Comparison of ENCODE assay signal across 12 cellular contexts in the genomic region with DNA sequence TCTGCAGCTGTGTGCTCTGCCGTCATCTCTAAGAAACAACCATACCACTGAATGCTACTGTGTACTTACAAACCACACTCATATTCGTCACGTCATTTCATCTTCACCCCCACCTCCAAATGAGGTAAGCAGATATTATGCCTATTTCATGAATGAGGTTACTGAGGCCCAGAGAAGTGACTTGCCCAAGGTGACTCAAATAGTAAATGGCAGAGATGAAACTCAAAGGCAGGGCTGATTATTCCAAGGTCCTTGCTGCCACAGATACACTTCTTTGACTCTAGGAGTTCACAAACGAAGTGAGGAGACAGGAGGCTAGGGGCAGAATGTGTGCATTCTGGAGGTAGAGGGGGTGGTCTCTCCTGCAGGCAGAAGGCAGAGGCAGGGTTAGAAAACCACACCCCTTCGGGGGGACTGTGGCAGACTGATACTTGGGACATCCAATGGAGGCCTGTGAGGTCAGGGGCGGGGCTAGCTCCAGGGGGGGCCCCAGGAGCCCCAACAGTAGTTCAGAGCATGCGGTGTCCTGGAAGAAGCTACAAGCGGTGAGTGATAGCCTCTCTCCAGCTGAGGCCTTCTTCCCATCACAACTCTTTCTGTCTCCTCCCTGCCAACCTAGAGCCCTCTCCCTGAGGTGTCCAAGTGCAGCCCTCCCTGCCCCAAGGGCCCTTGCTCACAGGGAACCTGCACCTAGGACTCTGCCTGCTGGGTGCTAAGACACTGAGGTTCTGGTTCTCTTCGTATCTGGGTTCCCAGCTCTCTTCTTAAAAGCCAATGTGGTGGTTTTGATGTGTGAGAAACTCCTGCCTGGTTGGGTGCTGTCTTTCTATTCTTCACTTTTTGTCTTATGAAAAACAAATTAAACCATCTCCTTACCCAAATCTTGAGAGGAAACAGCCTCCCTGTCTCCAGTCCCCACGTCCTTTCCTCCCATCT. TPM values are rescaled to one million over a fixed set of nuclear protein-coding genes. Genes with fewer than 3 reads are reported as not detected.
DNase-seq lines count a peak whose midpoint lies in the region; ATAC-seq and TF ChIP-seq lines count a peak whose summit lies in the region.
"Had no signal": no experiment of that assay in that cellular context is flagged by ENCODE, and none has a peak within 500 bp of the region (broad histone marks: within the 10 kb centered on the region; RNA-seq: fewer than 3 reads in every experiment).

No MANE protein-coding gene starts in this region.

- H3K4me1 Mint-ChIP-seq in activated naive CD8-positive, alpha-beta T cell treated with anti-CD3 and anti-CD28 coated beads, Interleukin-2, amount 10 ng/mL, durations not matched to agents 7 days and 5 days = peaks cover 52% of the 10 kb centered on the region

- peaks cover 11% of the 10 kb centered on the region for H3K36me3 Mint-ChIP-seq in activated naive CD8-positive, alpha-beta T cell treated with anti-CD3 and anti-CD28 coated beads, Interleukin-2, amount 10 ng/mL, durations not matched to agents 7 days and 5 days

- DNase-seq in T-helper 2 cell (peak in 4 of 5 experiments; percentile 37 to 96 (median 48)), kidney glomerular epithelial cell (lab: John Stamatoyannopoulos, UW) (no peak), NCI-H1694 (lab: John Stamatoyannopoulos, UW) (no peak)
- DNase-seq in activated naive CD8-positive, alpha-beta T cell treated with anti-CD3 and anti-CD28 coated beads, Interleukin-2, amount 10 ng/mL, durations not matched to agents 7 days and 5 days = peak; percentile 79
- peak in 2 of 3 experiments; percentile 54 to 87 for DNase-seq in stimulated activated CD4-positive, alpha-beta T cell treated with anti-CD3 and anti-CD28 coated beads, TNF-alpha, amount 100 ng/mL, for 24 hours (ENCODE audit: low read depth in 3 of 3)
- DNase-seq: colonic mucosa, DMS79, heart left ventricle had no signal

- POLR2A ChIA-PET in activated naive CD8-positive, alpha-beta T cell treated with anti-CD3 and anti-CD28 coated beads, Interleukin-2, amount 10 ng/mL, durations not matched to agents 7 days and 5 days (lab: Charles Lee) = interaction anchor here (1.2 to 6.6 kb wide), 10 partner anchors 11 to 188 kb away, joined by 3 to 75 read pairs (median 8); a partner anchor contains a TSS

- no peaks in the 10 kb centered on the region for H3K27me3 Mint-ChIP-seq in activated naive CD8-positive, alpha-beta T cell treated with anti-CD3 and anti-CD28 coated beads, Interleukin-2, amount 10 ng/mL, durations not matched to agents 7 days and 5 days

- TF ChIP-seq POLR2A in GM15510 (IDR thresholded peaks at IDR 0.05; ENCODE audit: borderline replicate concordance, extremely low read depth, insufficient read length) = peak; percentile 91

- H3K4me3 Mint-ChIP-seq in activated naive CD8-positive, alpha-beta T cell treated with anti-CD3 and anti-CD28 coated beads, Interleukin-2, amount 10 ng/mL, durations not matched to agents 7 days and 5 days = peak overlapping the region; percentile 97

- H3K27ac Mint-ChIP-seq in activated naive CD8-positive, alpha-beta T cell treated with anti-CD3 and anti-CD28 coated beads, Interleukin-2, amount 10 ng/mL, durations not matched to agents 7 days and 5 days = peak overlapping the region; percentile 95
- H3K27ac Mint-ChIP-seq: nephron had no signal

- ATAC-seq in activated naive CD8-positive, alpha-beta T cell treated with anti-CD3 and anti-CD28 coated beads, Interleukin-2, amount 10 ng/mL, durations not matched to agents 7 days and 5 days (ENCODE audit: low read depth) = peak; percentile 20
- no peak for ATAC-seq in GM18858 (IDR thresholded peaks at IDR 0.05; ENCODE audit: unreplicated experiment)
- no peak for ATAC-seq in HG02763 (IDR thresholded peaks at IDR 0.05; ENCODE audit: unreplicated experiment)
- ATAC-seq: heart left ventricle had no signal

- no peaks in the 10 kb centered on the region for H3K9me3 Mint-ChIP-seq in activated naive CD8-positive, alpha-beta T cell treated with anti-CD3 and anti-CD28 coated beads, Interleukin-2, amount 10 ng/mL, durations not matched to agents 7 days and 5 days
- H3K9me3 Mint-ChIP-seq: nephron had no signal

RNA-seq across cellular contexts. Expression of a gene that starts 4.6 kb away (rescaled TPM):
- total RNA-seq in activated naive CD8-positive, alpha-beta T cell treated with anti-CD3 and anti-CD28 coated beads, Interleukin-2, amount 10 ng/mL, durations not matched to agents 7 days and 5 days = 10 to 100 TPM; 74.6 to 75.9 TPM

RNA-seq across cellular contexts. Expression of a gene that starts 8.8 kb away (rescaled TPM):
- total RNA-seq in activated naive CD8-positive, alpha-beta T cell treated with anti-CD3 and anti-CD28 coated beads, Interleukin-2, amount 10 ng/mL, durations not matched to agents 7 days and 5 days = 10 to 100 TPM; 24.5 to 33.6 TPM

RNA-seq across cellular contexts. Expression of a gene that starts 29.1 kb away (rescaled TPM):
- 10 to 100 TPM; 63.0 to 63.4 TPM for total RNA-seq in activated naive CD8-positive, alpha-beta T cell treated with anti-CD3 and anti-CD28 coated beads, Interleukin-2, amount 10 ng/mL, durations not matched to agents 7 days and 5 days

RNA-seq across cellular contexts. Expression of a gene that starts 32.0 kb away (rescaled TPM):
- total RNA-seq in activated naive CD8-positive, alpha-beta T cell treated with anti-CD3 and anti-CD28 coated beads, Interleukin-2, amount 10 ng/mL, durations not matched to agents 7 days and 5 days = 10 to 100 TPM; 31.9 to 33.1 TPM

RNA-seq across cellular contexts. Expression of a gene that starts 32.3 kb away (rescaled TPM):
- total RNA-seq in activated naive CD8-positive, alpha-beta T cell treated with anti-CD3 and anti-CD28 coated beads, Interleukin-2, amount 10 ng/mL, durations not matched to agents 7 days and 5 days = 10 to 100 TPM; 35.7 to 36.3 TPM

Comparison
In these comparisons a context has a peak if more than half of its experiments do, and no peak if none do; other contexts are left out.
1. DNase-seq: peak in T-helper 2 cell (4 of 5), activated naive CD8-positive, alpha-beta T cell treated with anti-CD3 and anti-CD28 coated beads, Interleukin-2, amount 10 ng/mL, durations not matched to agents 7 days and 5 days (single experiment) and stimulated activated CD4-positive, alpha-beta T cell treated with anti-CD3 and anti-CD28 coated beads, TNF-alpha, amount 100 ng/mL, for 24 hours (2 of 3); none in kidney glomerular epithelial cell (single experiment) and NCI-H1694 (single experiment).